19 cellular contexts compared by ENCODE assay signal in the genomic region with DNA sequence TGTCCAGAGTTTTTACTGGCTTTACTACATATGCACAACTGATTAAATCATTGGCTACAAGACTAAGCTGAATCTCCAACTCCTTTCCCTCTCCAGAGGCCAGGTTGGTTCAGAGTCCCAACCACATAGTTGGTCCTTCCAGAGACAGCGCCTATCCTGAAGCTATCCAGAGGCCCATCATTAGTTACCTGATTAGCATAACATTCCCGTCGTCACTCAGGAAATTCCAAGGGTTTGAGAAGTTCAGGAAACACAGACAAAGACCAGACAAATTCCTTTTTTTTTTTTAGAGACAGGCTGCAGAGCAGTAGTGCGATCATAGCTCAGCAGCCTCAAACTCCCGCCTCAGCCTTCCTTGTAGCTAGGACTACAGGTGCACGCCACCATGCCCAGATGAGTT.
DNase-seq lines count a peak whose midpoint lies in the region; TF ChIP-seq lines count a peak whose summit lies in the region.
"Had no signal": no experiment of that assay in that cellular context is flagged by ENCODE, and none has a peak within 500 bp of the region (broad histone marks: within the 10 kb centered on the region; RNA-seq: fewer than 3 reads in every experiment).

No MANE protein-coding gene starts in this region.

- peaks cover 2% of the 10 kb centered on the region; the same call in 1 of the 2 replicates for H3K9me3 ChIP-seq in HUES48 (ENCODE audit: control insufficient read depth, insufficient read depth, low read length)
- H3K9me3 ChIP-seq in iPS DF 6.9 (ENCODE audit: control insufficient read depth, insufficient read depth, low read length): no peaks in the 10 kb centered on the region
- H3K9me3 ChIP-seq in subcutaneous abdominal adipose tissue (ENCODE audit: control insufficient read depth in 5 of 5, low read length in 5 of 5): peaks cover 0 to 7% (median 5%) of the 10 kb centered on the region in 5 donors
- H3K9me3 ChIP-seq: right lobe of liver, transverse colon had no signal

- no CpG with 5 or more reads among the region's 6 CpGs for WGBS in iPS DF 6.9 (ENCODE audit: insufficient coverage, insufficient read length)

- DNase-seq in astrocyte of the spinal cord (ENCODE audit: low read depth, low spot score) (peak; percentile 55), iPS DF 6.9 (ENCODE audit: low read depth, low spot score) (peak; percentile 74), NCI-H774 (lab: John Stamatoyannopoulos, UW) (no peak), NCI-H345 treated with DMSO at 0.1 percent for 48 hours (lab: John Stamatoyannopoulos, UW; ENCODE audit: unreplicated experiment) (no peak), NCI-H2029 treated with DMSO at 0.1 percent for 48 hours (lab: John Stamatoyannopoulos, UW) (no peak)
- DNase-seq: activated naive CD4-positive, alpha-beta T cell treated with anti-CD3 and anti-CD28 coated beads, Interleukin-2, amount 10 ng/mL, durations not matched to agents 7 days and 5 days; caudate nucleus; CD4-positive, alpha-beta T cell; GDM1; KBM-7; left ventricle myocardium superior; NCI-H1417; NCI-H446 treated with DMSO at 0.1 percent for 48 hours; OCI-M1; right lobe of liver; stimulated activated CD4-positive, alpha-beta T cell treated with anti-CD3 and anti-CD28 coated beads, Interleukin-4, amount 100 ng/mL, for 1 hour; transverse colon had no signal

- H3K4me1 ChIP-seq in HUES48 (ENCODE audit: control insufficient read depth, insufficient read depth, low read length): peaks cover 39% of the 10 kb centered on the region
- peaks cover 2% of the 10 kb centered on the region; the same call in 1 of the 2 replicates for H3K4me1 ChIP-seq in iPS DF 6.9 (ENCODE audit: control insufficient read depth, insufficient read depth, low read length)
- peaks cover 2 to 25% (median 9%) of the 10 kb centered on the region in 5 donors for H3K4me1 ChIP-seq in subcutaneous abdominal adipose tissue (ENCODE audit: control insufficient read depth in 5 of 5, insufficient read depth in 5 of 5, low read length in 5 of 5)
- H3K4me1 ChIP-seq: right lobe of liver had no signal

- H3K27me3 ChIP-seq in HUES48 (ENCODE audit: control insufficient read depth, insufficient read depth, low read length): no peaks in the 10 kb centered on the region
- H3K27me3 ChIP-seq in iPS DF 6.9 (ENCODE audit: control insufficient read depth, insufficient read depth, low read length): no peaks in the 10 kb centered on the region
- H3K27me3 ChIP-seq in subcutaneous abdominal adipose tissue (ENCODE audit: control insufficient read depth in 5 of 5, insufficient read depth in 4 of 5, low read length in 5 of 5): no peaks in the 10 kb centered on the region
- H3K27me3 ChIP-seq: right lobe of liver, transverse colon had no signal

- no peak for TF ChIP-seq CTCF in astrocyte of the spinal cord (IDR thresholded peaks at IDR 0.05; ENCODE audit: low read depth, low read length)

- in situ Hi-C loops in astrocyte of the spinal cord (cut with HindIII; ENCODE audit: low sequenced_read_pairs): no loop called here

- H3K27ac ChIP-seq in HUES48 (ENCODE audit: low read depth, low read length) (peak overlapping the region; percentile 63), iPS DF 6.9 (ENCODE audit: low read length) (no peak overlapping the region), subcutaneous abdominal adipose tissue (ENCODE audit: low read depth, low read length) (peak overlapping the region; percentile 79)
- H3K27ac ChIP-seq: right lobe of liver, transverse colon had no signal

- H3K9ac ChIP-seq in HUES48 (ENCODE audit: low read depth, low read length): no peak overlapping the region
- H3K9ac ChIP-seq in subcutaneous abdominal adipose tissue (ENCODE audit: low read length in 5 of 5): no peak overlapping the region

- no peak overlapping the region for H3K4me3 ChIP-seq in HUES48 (ENCODE audit: low read depth, low read length)
- H3K4me3 ChIP-seq in astrocyte of the spinal cord (ENCODE audit: low read depth, low read length): no peak overlapping the region
- H3K4me3 ChIP-seq in iPS DF 6.9 (ENCODE audit: low read length): no peak overlapping the region
- H3K4me3 ChIP-seq in subcutaneous abdominal adipose tissue (ENCODE audit: low read depth in 1 of 5, low read length in 5 of 5): no peak overlapping the region
- H3K4me3 ChIP-seq: right lobe of liver, transverse colon had no signal

- H3K36me3 ChIP-seq in HUES48 (ENCODE audit: control insufficient read depth, insufficient read depth, low read length) (no peaks in the 10 kb centered on the region), iPS DF 6.9 (ENCODE audit: control insufficient read depth, insufficient read depth, low read length) (no peaks in the 10 kb centered on the region), subcutaneous abdominal adipose tissue (ENCODE audit: control insufficient read depth in 5 of 5, insufficient read depth in 5 of 5, low read length in 5 of 5) (no peaks in the 10 kb centered on the region)
- H3K36me3 ChIP-seq: right lobe of liver, transverse colon had no signal

Comparison
In these comparisons a context has a peak if more than half of its experiments do, and no peak if none do; other contexts are left out.
1. DNase-seq: peak in astrocyte of the spinal cord (single experiment) and iPS DF 6.9 (single experiment); none in NCI-H774 (single experiment), NCI-H345 treated with DMSO at 0.1 percent for 48 hours (single experiment) and NCI-H2029 treated with DMSO at 0.1 percent for 48 hours (single experiment).